Comparison of ENCODE assay signal across 14 cellular contexts in the genomic region with DNA sequence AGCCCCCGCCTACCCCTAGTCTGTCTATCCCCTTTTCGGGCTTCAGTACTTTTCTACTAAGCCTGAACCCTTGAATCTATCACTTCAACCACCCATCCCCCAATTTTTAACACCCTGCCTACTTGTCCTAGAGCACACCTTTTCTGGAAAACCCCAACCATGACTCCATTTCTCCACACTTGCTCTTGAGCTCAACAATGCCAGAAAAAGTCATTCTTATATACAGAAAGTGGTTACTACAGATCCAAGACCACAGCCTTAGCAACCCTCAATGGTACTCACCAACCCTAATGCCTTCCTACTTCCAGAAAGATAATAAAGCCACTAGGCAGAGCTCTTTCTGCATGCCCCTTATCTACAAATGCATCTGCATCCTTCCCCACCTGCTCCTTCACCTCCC.
"Had no signal": no experiment of that assay in that cellular context is flagged by ENCODE, and none has a peak within 500 bp of the region (broad histone marks: within the 10 kb centered on the region; RNA-seq: fewer than 3 reads in every experiment).

No MANE protein-coding gene starts in this region.

- FAIRE-seq: colon had no signal

- H3K27ac Mint-ChIP-seq: brain; endodermal cell; T-helper 1 cell treated with Interleukin-12 subunit alpha and Interleukin-12 subunit beta and Interleukin-4 antibody, amounts not matched to agents 30 μg/mL and 1 μg/mL, for 36 hours had no signal

- H3K27me3 Mint-ChIP-seq: brain had no signal

- H3K36me3 Mint-ChIP-seq: brain had no signal

- H3K4me3 Mint-ChIP-seq: brain; endodermal cell; T-helper 1 cell treated with Interleukin-12 subunit alpha and Interleukin-12 subunit beta and Interleukin-4 antibody, amounts not matched to agents 30 μg/mL and 1 μg/mL, for 36 hours had no signal

- H3K9me3 Mint-ChIP-seq: brain; endodermal cell; T-helper 1 cell treated with Interleukin-12 subunit alpha and Interleukin-12 subunit beta and Interleukin-4 antibody, amounts not matched to agents 30 μg/mL and 1 μg/mL, for 36 hours had no signal

- DNase-seq: activated CD4-positive, alpha-beta T cell treated with anti-CD3 and anti-CD28 coated beads, Interleukin-2, amount 50 U/mL, for 1 hour; activated gamma-delta T cell; anterior cingulate cortex; central memory CD4-positive, alpha-beta T cell; endodermal cell; foreskin fibroblast; left ventricle myocardium superior; occipital lobe; stimulated activated naive CD4-positive, alpha-beta T cell; substantia nigra; uterus had no signal

- ATAC-seq: left ventricle myocardium superior had no signal
